In genomic region chr2:15160602-15161001, GRCh38 we compare ENCODE assay signal across 19 cellular contexts.
"Had no signal": no experiment of that assay in that cellular context is flagged by ENCODE, and none has a peak within 500 bp of the region (broad histone marks: within the 10 kb centered on the region; RNA-seq: fewer than 3 reads in every experiment).

No MANE protein-coding gene starts in this region.

- H3K4me3 Mint-ChIP-seq: central memory CD8-positive, alpha-beta T cell; dendritic cell treated with granulocyte-macrophage colony-stimulating factor and Interleukin-4, amounts not matched to agents 40 ng/mL and 50 ng/mL, for 4 days; effector memory CD8-positive, alpha-beta T cell; immature natural killer cell; naive B cell; nephron had no signal

- H3K27ac Mint-ChIP-seq: dendritic cell treated with granulocyte-macrophage colony-stimulating factor and Interleukin-4, amounts not matched to agents 40 ng/mL and 50 ng/mL, for 4 days; effector memory CD8-positive, alpha-beta T cell; immature natural killer cell; nephron had no signal

- H3K4me1 Mint-ChIP-seq: immature natural killer cell, naive B cell had no signal

- H3K4me1 ChIP-seq: foreskin keratinocyte, left lung, transverse colon had no signal

- ATAC-seq: effector memory CD8-positive, alpha-beta T cell; left lung; sciatic nerve had no signal

- H3K4me3 ChIP-seq: left lung, lung, stomach, thoracic aorta, transverse colon had no signal

- H3K27me3 Mint-ChIP-seq: central memory CD8-positive, alpha-beta T cell; dendritic cell treated with granulocyte-macrophage colony-stimulating factor and Interleukin-4, amounts not matched to agents 40 ng/mL and 50 ng/mL, for 4 days; effector memory CD8-positive, alpha-beta T cell; naive B cell had no signal

- H3K9me3 Mint-ChIP-seq: central memory CD8-positive, alpha-beta T cell; dendritic cell treated with granulocyte-macrophage colony-stimulating factor and Interleukin-4, amounts not matched to agents 40 ng/mL and 50 ng/mL, for 4 days; effector memory CD8-positive, alpha-beta T cell; immature natural killer cell; naive B cell; nephron had no signal

- H3K36me3 ChIP-seq: left lung, neutrophil, thoracic aorta, transverse colon had no signal

- H3K9me3 ChIP-seq: left lung, neutrophil, stomach, thoracic aorta, transverse colon had no signal

- H3K27me3 ChIP-seq: foreskin keratinocyte, left lung, neutrophil, stomach, transverse colon had no signal

- DNase-seq: effector memory CD8-positive, alpha-beta T cell; foreskin keratinocyte; immature natural killer cell; left lung; mesendoderm; naive B cell; posterior cingulate gyrus; stimulated activated CD4-positive, alpha-beta T cell treated with anti-CD3 and anti-CD28 coated beads, Interleukin-2, amount 100 ng/mL, for 24 hours; stimulated activated CD4-positive, alpha-beta T cell treated with anti-CD3 and anti-CD28 coated beads, Interleukin-4, amount 100 ng/mL, for 4 hours; stimulated activated naive CD4-positive, alpha-beta T cell; stomach; transverse colon had no signal

- H3K27ac ChIP-seq: foreskin keratinocyte, left lung, neutrophil, stomach, thoracic aorta, transverse colon had no signal
